ENCODE assay signal across 12 cellular contexts in genomic region chr1:52629021-52629643, GRCh38. TPM values are rescaled to one million over a fixed set of nuclear protein-coding genes. Genes with fewer than 3 reads are reported as not detected.
DNase-seq lines count a peak whose midpoint lies in the region; ATAC-seq and TF ChIP-seq lines count a peak whose summit lies in the region.
"Had no signal": no experiment of that assay in that cellular context is flagged by ENCODE, and none has a peak within 500 bp of the region (broad histone marks: within the 10 kb centered on the region; RNA-seq: fewer than 3 reads in every experiment).

No MANE protein-coding gene starts in this region.

- peak overlapping the region; percentile 1 for H2AFZ ChIP-seq in mammary epithelial cell (ENCODE audit: low read depth, low read length)

- in situ Hi-C loops in mammary epithelial cell (cut with MboI; ENCODE audit: low sequenced_read_pairs in 2 of 2) = no loop called here

- no peaks in the 10 kb centered on the region for H3K79me2 ChIP-seq in mammary epithelial cell (ENCODE audit: insufficient read depth, low read length)

- no peaks in the 10 kb centered on the region for H4K20me1 ChIP-seq in mammary epithelial cell (ENCODE audit: insufficient read depth, low read length)

- H3K4me1 Mint-ChIP-seq in central memory CD8-positive, alpha-beta T cell = peaks cover 54% of the 10 kb centered on the region

- H3K4me3 ChIP-seq in mammary epithelial cell (replicated peaks in 1 of 3; ENCODE audit: insufficient read depth in 1 of 3, low read depth in 2 of 3, low read length in 3 of 3) (no peak overlapping the region), breast epithelium (no peak overlapping the region)
- H3K4me3 ChIP-seq: heart right ventricle had no signal

- H3K36me3 Mint-ChIP-seq in central memory CD8-positive, alpha-beta T cell (ENCODE audit: insufficient read depth) = peaks cover 19% of the 10 kb centered on the region

- dilution Hi-C loops in mammary epithelial cell (cut with HindIII; ENCODE audit: low sequenced_read_pairs) = no loop called here

- TF ChIP-seq CTCF in mammary epithelial cell (conservative IDR thresholded peaks at IDR 0.05 in 1 of 2, IDR thresholded peaks at IDR 0.05 in 1 of 2; ENCODE audit: extremely low read depth in 1 of 2, insufficient read depth in 1 of 2, low read depth in 1 of 2, low read length in 2 of 2) (no peak), breast epithelium (IDR thresholded peaks at IDR 0.05) (no peak)

- H3K9me3 Mint-ChIP-seq in central memory CD8-positive, alpha-beta T cell = no peaks in the 10 kb centered on the region

- CTCF ChIA-PET in mammary epithelial cell (lab: Charles Lee; ENCODE audit: low non-redundant PET) = no interaction called here

- intact Hi-C loops in mammary epithelial cell (cut with micrococcal nuclease) = no loop called here
- intact Hi-C loops in breast epithelium (cut with DNase I; ENCODE audit: low total_unique reads) = no loop called here

- ATAC-seq in central memory CD8-positive, alpha-beta T cell (replicated peaks; ENCODE audit: extremely low read depth, poor library complexity, severe bottlenecking) = no peak
- ATAC-seq in GM18517 (IDR thresholded peaks at IDR 0.05; ENCODE audit: unreplicated experiment) = no peak
- ATAC-seq: naive thymus-derived CD4-positive, alpha-beta T cell had no signal

- no peak for DNase-seq in mammary epithelial cell
- DNase-seq in breast epithelium (ENCODE audit: low spot score in 2 of 2) = no peak
- no peak for DNase-seq in central memory CD8-positive, alpha-beta T cell (ENCODE audit: low spot score in 2 of 2)
- peak; percentile 6 for DNase-seq in myocyte (ENCODE audit: low read depth)
- no peak for DNase-seq in SW 1271 (lab: John Stamatoyannopoulos, UW)
- no peak for DNase-seq in SKM-1 (lab: John Stamatoyannopoulos, UW; ENCODE audit: unreplicated experiment)
- no peak for DNase-seq in HUDEP-2 (lab: John Stamatoyannopoulos, UW; ENCODE audit: unreplicated experiment in 76 of 76)
- DNase-seq: heart right ventricle; naive thymus-derived CD4-positive, alpha-beta T cell; NCI-H69; trophoblast cell had no signal

- no peaks in the 10 kb centered on the region for H3K36me3 ChIP-seq in mammary epithelial cell (ENCODE audit: insufficient read depth, low read length)
- H3K36me3 ChIP-seq in breast epithelium = no peaks in the 10 kb centered on the region
- H3K36me3 ChIP-seq: heart right ventricle had no signal

- H3K9me3 ChIP-seq in mammary epithelial cell (replicated peaks; ENCODE audit: insufficient read depth, low read length) (no peaks in the 10 kb centered on the region), breast epithelium (no peaks in the 10 kb centered on the region)

- H3K27ac Mint-ChIP-seq in central memory CD8-positive, alpha-beta T cell (ENCODE audit: low read depth) = no peak overlapping the region

- TF ChIP-seq POLR2A in breast epithelium (IDR thresholded peaks at IDR 0.05) = no peak

- H3K4me3 Mint-ChIP-seq in central memory CD8-positive, alpha-beta T cell = peak overlapping the region; percentile 10
- H3K4me3 Mint-ChIP-seq: naive thymus-derived CD4-positive, alpha-beta T cell had no signal

- H3K4me1 ChIP-seq in mammary epithelial cell (ENCODE audit: insufficient read depth, low read length) (peaks cover 4% of the 10 kb centered on the region), breast epithelium (peaks cover 3 to 6% of the 10 kb centered on the region in 2 donors)

- no peaks in the 10 kb centered on the region for H3K27me3 Mint-ChIP-seq in central memory CD8-positive, alpha-beta T cell

- peaks cover 8% of the 10 kb centered on the region for H3K27me3 ChIP-seq in mammary epithelial cell (ENCODE audit: insufficient read depth, low read length)
- H3K27me3 ChIP-seq in breast epithelium = peaks cover 0 to 19% of the 10 kb centered on the region in 2 donors

- BruUV-seq in mammary epithelial cell (replicated peaks; lab: Mats Ljungman, UMichigan) = no TSS peak

- WGBS in mammary epithelial cell (ENCODE audit: low coverage, missing lambda C conversion rate) = 77% methylated on average over 10 of the region's 12 CpGs

- no peak overlapping the region for H3K4me2 ChIP-seq in mammary epithelial cell (ENCODE audit: insufficient read depth, low read depth, low read length)

- H3K27ac ChIP-seq in mammary epithelial cell (ENCODE audit: insufficient read depth, low read depth, low read length) (no peak overlapping the region), breast epithelium (no peak overlapping the region)
- H3K27ac ChIP-seq: heart right ventricle had no signal

- no peak overlapping the region for H3K9ac ChIP-seq in mammary epithelial cell (ENCODE audit: insufficient read depth, low read length)

RNA-seq across cellular contexts. Expression of gene SHISAL2A, which starts 3.8 kb away (rescaled TPM):
- total RNA-seq in mammary epithelial cell (under 1 TPM; under 0.01 to 0.31 TPM), breast epithelium (under 1 TPM in 1 of 3 donors, not detected in 2; 0.15 TPM), myocyte (not detected in 2 replicates)
- polyA plus RNA-seq in mammary epithelial cell = not detected
- not detected for polyA minus RNA-seq in mammary epithelial cell
- polyA plus RNA-seq in myocyte (2012) = 0.09 TPM

RNA-seq across cellular contexts. Expression of gene GPX7, which starts 27.0 kb away (rescaled TPM):
- 10 to 100 TPM in 1 of 2 donors, 1 to 10 TPM in 1; 1.5 to 23.5 TPM for total RNA-seq in mammary epithelial cell
- polyA plus RNA-seq in mammary epithelial cell = 1.9 TPM
- 0.78 TPM for polyA minus RNA-seq in mammary epithelial cell
- 10 to 100 TPM; 17.8 to 24.7 (median 20.3) TPM for total RNA-seq in breast epithelium
- total RNA-seq in myocyte = 33.8 and 103 TPM in 2 replicates
- polyA plus RNA-seq in myocyte (2012) = 30.2 TPM
